Comparison of ENCODE assay signal across 5 cellular contexts in the genomic region with DNA sequence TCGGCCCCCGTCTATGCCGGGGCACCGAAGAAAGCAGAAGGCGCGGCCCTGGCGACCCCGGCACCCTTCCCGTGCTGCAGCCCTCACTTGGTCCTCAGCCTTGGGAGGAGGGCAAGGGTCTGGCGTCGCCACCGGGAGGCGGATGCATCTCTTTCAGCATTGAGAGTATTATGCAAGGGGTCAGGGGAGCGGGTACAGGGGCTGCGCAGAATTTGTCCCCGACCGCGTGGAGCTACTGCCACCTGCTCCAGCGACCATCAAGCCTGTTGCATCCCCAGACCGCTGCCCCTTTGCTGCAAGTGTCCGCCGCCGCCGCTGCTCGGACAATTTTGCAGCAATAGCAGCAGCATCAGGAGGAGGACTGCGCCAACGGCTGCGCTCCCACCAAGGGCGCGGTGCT. TPM values are rescaled to one million over a fixed set of nuclear protein-coding genes. Genes with fewer than 3 reads are reported as not detected.
"Had no signal": no experiment of that assay in that cellular context is flagged by ENCODE, and none has a peak within 500 bp of the region (broad histone marks: within the 10 kb centered on the region; RNA-seq: fewer than 3 reads in every experiment).

No MANE protein-coding gene starts in this region.

RNA-seq across cellular contexts. Expression of a gene that starts 1.1 kb away (rescaled TPM):
- total RNA-seq: GM23248, H4, H7, H9, HFFc6 had no signal
- polyA plus RNA-seq: GM23248 had no signal

RNA-seq across cellular contexts. Expression of a gene that starts 52.6 kb away (rescaled TPM):
- total RNA-seq: H9 had no signal
